In genomic region chr12:124493809-124494750, GRCh38 we compare ENCODE assay signal across 8 cellular contexts.
DNase-seq lines count a peak whose midpoint lies in the region; ATAC-seq and TF ChIP-seq lines count a peak whose summit lies in the region.

No MANE protein-coding gene starts in this region.

- H3K4me3 ChIP-seq in DOHH2 (ENCODE audit: low read length) (no peak overlapping the region), tibial nerve (no peak overlapping the region)

- TF ChIP-seq CTCF in DOHH2 (IDR thresholded peaks at IDR 0.05; ENCODE audit: low read depth, low read length, poor library complexity, severe bottlenecking) (no peak), tibial nerve (IDR thresholded peaks at IDR 0.05) (no peak)

- H3K4me2 ChIP-seq in DOHH2 (ENCODE audit: low read length), result peak overlapping the region; percentile 31; the same call in 1 of the 2 replicates

- 55 to 64% methylated on average over 22 to 27 of the region's 27 CpGs for WGBS in tibial nerve, 2 donors

- TF ChIP-seq EP300 in tibial nerve (IDR thresholded peaks at IDR 0.05), result no peak

- TF ChIP-seq POLR2A in tibial nerve (IDR thresholded peaks at IDR 0.05), result no peak

- no peaks in the 10 kb centered on the region for H3F3A ChIP-seq in DOHH2 (ENCODE audit: control insufficient read depth, insufficient read depth)

- ATAC-seq in GM21390 (IDR thresholded peaks at IDR 0.05; ENCODE audit: unreplicated experiment) (peak; percentile 89), HG03565 (IDR thresholded peaks at IDR 0.05; ENCODE audit: unreplicated experiment) (peak; percentile 87)

- H4K20me1 ChIP-seq in DOHH2 (ENCODE audit: control insufficient read depth, insufficient read depth, low read depth, low read length), result peaks cover 23% of the 10 kb centered on the region; the same call in 1 of the 2 replicates

- H3K9me2 ChIP-seq in DOHH2 (replicated peaks; ENCODE audit: control insufficient read depth, low read length), result no peaks in the 10 kb centered on the region

- DNase-seq in activated naive CD8-positive, alpha-beta T cell treated with anti-CD3 and anti-CD28 coated beads, Interleukin-2, amount 50 U/mL, for 16 hours (ENCODE audit: low read depth, low spot score), result peak; percentile 14
- DNase-seq in tibial nerve (ENCODE audit: low spot score in 2 of 2) (no peak), hypothalamus (lab: John Stamatoyannopoulos, UW) (no peak), T1000 (lab: John Stamatoyannopoulos, UW) (no peak)
- DNase-seq in effector CD8-positive, alpha-beta T cell (lab: John Stamatoyannopoulos, UW), result no peak

- H3K27me3 ChIP-seq in DOHH2 (ENCODE audit: control insufficient read depth, low read length) (no peaks in the 10 kb centered on the region), tibial nerve (no peaks in the 10 kb centered on the region)

- H3K79me2 ChIP-seq in DOHH2 (ENCODE audit: control insufficient read depth, low read length), result peaks cover 51% of the 10 kb centered on the region

- H3K9me3 ChIP-seq in DOHH2 (ENCODE audit: control insufficient read depth, insufficient read depth, low read length) (no peaks in the 10 kb centered on the region), tibial nerve (no peaks in the 10 kb centered on the region)

- H3K36me3 ChIP-seq in DOHH2 (ENCODE audit: control insufficient read depth, low read length) (peaks cover 20% of the 10 kb centered on the region), tibial nerve (peaks cover 0 to 43% (median 0%) of the 10 kb centered on the region in 3 donors)

- H3K27ac ChIP-seq in DOHH2 (ENCODE audit: low read depth, low read length) (no peak overlapping the region), tibial nerve (peak overlapping the region in 3 of 4 donors; percentile 2 to 78 (median 74))

- H3K4me1 ChIP-seq in DOHH2 (ENCODE audit: control insufficient read depth, low read length) (peaks cover 16% of the 10 kb centered on the region), tibial nerve (peaks cover 7 to 98% (median 43%) of the 10 kb centered on the region in 4 donors)
